In genomic region chr2:177212895-177213856, GRCh38 we compare ENCODE assay signal across 1 cellular context.
TF ChIP-seq lines count a peak whose summit lies in the region.

No MANE protein-coding gene starts in this region.

TF ChIP-seq in K562, 482 proteins besides CTCF, POLR2A, EP300 and RAD21 (continued from another document and continues in another):
- TF ChIP-seq CHAMP1 (IDR thresholded peaks at IDR 0.05) (no peak), SRSF7 (optimal IDR thresholded peaks at IDR 0.05; ENCODE audit: low read depth, low read length) (no peak), DIDO1 (tag; IDR thresholded peaks at IDR 0.05; ENCODE audit: low read depth) (no peak), YBX1 (IDR thresholded peaks at IDR 0.05) (no peak), ARHGAP35 (IDR thresholded peaks at IDR 0.05; ENCODE audit: partially characterized antibody) (no peak), BRD9 (IDR thresholded peaks at IDR 0.05; ENCODE audit: low read depth, partially characterized antibody) (no peak), NCOA1 (IDR thresholded peaks at IDR 0.05; ENCODE audit: low read depth) (no peak), FOXJ3 (CRISPR knock-in tag; IDR thresholded peaks at IDR 0.05) (no peak), MXI1 (IDR thresholded peaks at IDR 0.05; ENCODE audit: low read depth, low read length) (peak; percentile 46; the same call in 1 of the 2 replicates), GABPA (tag; conservative IDR thresholded peaks at IDR 0.05; ENCODE audit: low read depth) (peak; percentile 90), ZSCAN32 (CRISPR knock-in tag; IDR thresholded peaks at IDR 0.05) (no peak; the same call in 1 of the 2 replicates), CEBPG (CRISPR knock-in tag; IDR thresholded peaks at IDR 0.05) (peak; percentile 84), CEBPG (tag; conservative IDR thresholded peaks at IDR 0.05 in 1 of 2, IDR thresholded peaks at IDR 0.05 in 1 of 2) (peak; percentile 81 to 82), JUNB (CRISPR knock-in tag; conservative IDR thresholded peaks at IDR 0.05) (no peak), ZMIZ1 (IDR thresholded peaks at IDR 0.05; ENCODE audit: low read depth in 2 of 2, low read length in 2 of 2) (no peak), ZNF134 (CRISPR knock-in tag; conservative IDR thresholded peaks at IDR 0.05) (no peak), NFIX (CRISPR knock-in tag; IDR thresholded peaks at IDR 0.05; ENCODE audit: low read depth) (no peak), ZFP1 (CRISPR knock-in tag; IDR thresholded peaks at IDR 0.05) (no peak), KAT2B (IDR thresholded peaks at IDR 0.05; ENCODE audit: low read depth, low read length) (no peak), ZNF644 (tag; IDR thresholded peaks at IDR 0.05; ENCODE audit: low read depth) (peak; percentile 88), TAF15 (IDR thresholded peaks at IDR 0.05; ENCODE audit: low read depth, low read length) (no peak), ZNF655 (CRISPR knock-in tag; IDR thresholded peaks at IDR 0.05) (no peak), SREBF2 (CRISPR knock-in tag; IDR thresholded peaks at IDR 0.05) (no peak), SRSF3 (IDR thresholded peaks at IDR 0.05; ENCODE audit: insufficient read depth, low read length) (no peak), FOXM1 (IDR thresholded peaks at IDR 0.05; ENCODE audit: low read depth) (no peak), FOXM1 (CRISPR knock-in tag; IDR thresholded peaks at IDR 0.05; ENCODE audit: low read depth) (no peak), SMARCE1 (IDR thresholded peaks at IDR 0.05) (no peak), SLC30A9 (CRISPR knock-in tag; IDR thresholded peaks at IDR 0.05) (no peak), ZNF699 (CRISPR knock-in tag; IDR thresholded peaks at IDR 0.05; ENCODE audit: insufficient replicate concordance) (no peak), TCF7 (IDR thresholded peaks at IDR 0.05; ENCODE audit: borderline replicate concordance) (peak; percentile 76; the same call in 1 of the 2 replicates), C11orf30 (IDR thresholded peaks at IDR 0.05; ENCODE audit: low read depth) (no peak; the same call in 1 of the 2 replicates), CBX1 (IDR thresholded peaks at IDR 0.05; ENCODE audit: low read depth) (peak; percentile 46; the same call in 1 of the 2 replicates), THRA (IDR thresholded peaks at IDR 0.05) (no peak), ATF7 (IDR thresholded peaks at IDR 0.05) (no peak), IRF2 (CRISPR knock-in tag; IDR thresholded peaks at IDR 0.05) (no peak), HES1 (IDR thresholded peaks at IDR 0.05; ENCODE audit: low read depth) (no peak), PCBP1 (IDR thresholded peaks at IDR 0.05; ENCODE audit: low read depth, low read length, poor library complexity, severe bottlenecking) (peak; percentile 99), KLF6 (CRISPR knock-in tag; IDR thresholded peaks at IDR 0.05; ENCODE audit: borderline replicate concordance) (0 out of 2 replicates have a peak, but pooled peaks have one; percentile 16), RBBP5 (IDR thresholded peaks at IDR 0.05; ENCODE audit: borderline replicate concordance, insufficient read depth, low read length, poor library complexity, severe bottlenecking) (peak; percentile 92), RNF2 (IDR thresholded peaks at IDR 0.05) (peak; percentile 81), U2AF1 (optimal IDR thresholded peaks at IDR 0.05; ENCODE audit: low read depth, low read length) (peak; percentile 74), MED1 (CRISPR knock-in tag; IDR thresholded peaks at IDR 0.05; ENCODE audit: borderline replicate concordance) (no peak), CSDE1 (IDR thresholded peaks at IDR 0.05) (no peak), NUFIP1 (IDR thresholded peaks at IDR 0.05; ENCODE audit: partially characterized antibody) (no peak), STAT5A (IDR thresholded peaks at IDR 0.05; ENCODE audit: borderline replicate concordance, low read length) (no peak)
- TF ChIP-seq, protein P1, sequence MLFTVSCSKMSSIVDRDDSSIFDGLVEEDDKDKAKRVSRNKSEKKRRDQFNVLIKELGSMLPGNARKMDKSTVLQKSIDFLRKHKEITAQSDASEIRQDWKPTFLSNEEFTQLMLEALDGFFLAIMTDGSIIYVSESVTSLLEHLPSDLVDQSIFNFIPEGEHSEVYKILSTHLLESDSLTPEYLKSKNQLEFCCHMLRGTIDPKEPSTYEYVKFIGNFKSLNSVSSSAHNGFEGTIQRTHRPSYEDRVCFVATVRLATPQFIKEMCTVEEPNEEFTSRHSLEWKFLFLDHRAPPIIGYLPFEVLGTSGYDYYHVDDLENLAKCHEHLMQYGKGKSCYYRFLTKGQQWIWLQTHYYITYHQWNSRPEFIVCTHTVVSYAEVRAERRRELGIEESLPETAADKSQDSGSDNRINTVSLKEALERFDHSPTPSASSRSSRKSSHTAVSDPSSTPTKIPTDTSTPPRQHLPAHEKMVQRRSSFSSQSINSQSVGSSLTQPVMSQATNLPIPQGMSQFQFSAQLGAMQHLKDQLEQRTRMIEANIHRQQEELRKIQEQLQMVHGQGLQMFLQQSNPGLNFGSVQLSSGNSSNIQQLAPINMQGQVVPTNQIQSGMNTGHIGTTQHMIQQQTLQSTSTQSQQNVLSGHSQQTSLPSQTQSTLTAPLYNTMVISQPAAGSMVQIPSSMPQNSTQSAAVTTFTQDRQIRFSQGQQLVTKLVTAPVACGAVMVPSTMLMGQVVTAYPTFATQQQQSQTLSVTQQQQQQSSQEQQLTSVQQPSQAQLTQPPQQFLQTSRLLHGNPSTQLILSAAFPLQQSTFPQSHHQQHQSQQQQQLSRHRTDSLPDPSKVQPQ (CRISPR knock-in tag; IDR thresholded peaks at IDR 0.05; ENCODE audit: borderline replicate concordance) = no peak
- TF ChIP-seq, protein P2, sequence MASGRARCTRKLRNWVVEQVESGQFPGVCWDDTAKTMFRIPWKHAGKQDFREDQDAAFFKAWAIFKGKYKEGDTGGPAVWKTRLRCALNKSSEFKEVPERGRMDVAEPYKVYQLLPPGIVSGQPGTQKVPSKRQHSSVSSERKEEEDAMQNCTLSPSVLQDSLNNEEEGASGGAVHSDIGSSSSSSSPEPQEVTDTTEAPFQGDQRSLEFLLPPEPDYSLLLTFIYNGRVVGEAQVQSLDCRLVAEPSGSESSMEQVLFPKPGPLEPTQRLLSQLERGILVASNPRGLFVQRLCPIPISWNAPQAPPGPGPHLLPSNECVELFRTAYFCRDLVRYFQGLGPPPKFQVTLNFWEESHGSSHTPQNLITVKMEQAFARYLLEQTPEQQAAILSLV (tag; IDR thresholded peaks at IDR 0.05) = no peak
- TF ChIP-seq, protein P3, sequence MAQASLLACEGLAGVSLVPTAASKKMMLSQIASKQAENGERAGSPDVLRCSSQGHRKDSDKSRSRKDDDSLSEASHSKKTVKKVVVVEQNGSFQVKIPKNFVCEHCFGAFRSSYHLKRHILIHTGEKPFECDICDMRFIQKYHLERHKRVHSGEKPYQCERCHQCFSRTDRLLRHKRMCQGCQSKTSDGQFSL (CRISPR knock-in tag; IDR thresholded peaks at IDR 0.05) = no peak
- TF ChIP-seq, protein P3 (tag; IDR thresholded peaks at IDR 0.05) = no peak; a peak in 1 of 4 replicates
- TF ChIP-seq, protein P4, sequence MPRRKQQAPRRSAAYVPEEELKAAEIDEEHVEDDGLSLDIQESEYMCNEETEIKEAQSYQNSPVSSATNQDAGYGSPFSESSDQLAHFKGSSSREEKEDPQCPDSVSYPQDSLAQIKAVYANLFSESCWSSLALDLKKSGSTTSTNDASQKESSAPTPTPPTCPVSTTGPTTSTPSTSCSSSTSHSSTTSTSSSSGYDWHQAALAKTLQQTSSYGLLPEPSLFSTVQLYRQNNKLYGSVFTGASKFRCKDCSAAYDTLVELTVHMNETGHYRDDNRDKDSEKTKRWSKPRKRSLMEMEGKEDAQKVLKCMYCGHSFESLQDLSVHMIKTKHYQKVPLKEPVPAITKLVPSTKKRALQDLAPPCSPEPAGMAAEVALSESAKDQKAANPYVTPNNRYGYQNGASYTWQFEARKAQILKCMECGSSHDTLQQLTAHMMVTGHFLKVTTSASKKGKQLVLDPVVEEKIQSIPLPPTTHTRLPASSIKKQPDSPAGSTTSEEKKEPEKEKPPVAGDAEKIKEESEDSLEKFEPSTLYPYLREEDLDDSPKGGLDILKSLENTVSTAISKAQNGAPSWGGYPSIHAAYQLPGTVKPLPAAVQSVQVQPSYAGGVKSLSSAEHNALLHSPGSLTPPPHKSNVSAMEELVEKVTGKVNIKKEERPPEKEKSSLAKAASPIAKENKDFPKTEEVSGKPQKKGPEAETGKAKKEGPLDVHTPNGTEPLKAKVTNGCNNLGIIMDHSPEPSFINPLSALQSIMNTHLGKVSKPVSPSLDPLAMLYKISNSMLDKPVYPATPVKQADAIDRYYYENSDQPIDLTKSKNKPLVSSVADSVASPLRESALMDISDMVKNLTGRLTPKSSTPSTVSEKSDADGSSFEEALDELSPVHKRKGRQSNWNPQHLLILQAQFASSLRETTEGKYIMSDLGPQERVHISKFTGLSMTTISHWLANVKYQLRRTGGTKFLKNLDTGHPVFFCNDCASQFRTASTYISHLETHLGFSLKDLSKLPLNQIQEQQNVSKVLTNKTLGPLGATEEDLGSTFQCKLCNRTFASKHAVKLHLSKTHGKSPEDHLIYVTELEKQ (CRISPR knock-in tag; IDR thresholded peaks at IDR 0.05) = no peak
- TF ChIP-seq, protein P5, sequence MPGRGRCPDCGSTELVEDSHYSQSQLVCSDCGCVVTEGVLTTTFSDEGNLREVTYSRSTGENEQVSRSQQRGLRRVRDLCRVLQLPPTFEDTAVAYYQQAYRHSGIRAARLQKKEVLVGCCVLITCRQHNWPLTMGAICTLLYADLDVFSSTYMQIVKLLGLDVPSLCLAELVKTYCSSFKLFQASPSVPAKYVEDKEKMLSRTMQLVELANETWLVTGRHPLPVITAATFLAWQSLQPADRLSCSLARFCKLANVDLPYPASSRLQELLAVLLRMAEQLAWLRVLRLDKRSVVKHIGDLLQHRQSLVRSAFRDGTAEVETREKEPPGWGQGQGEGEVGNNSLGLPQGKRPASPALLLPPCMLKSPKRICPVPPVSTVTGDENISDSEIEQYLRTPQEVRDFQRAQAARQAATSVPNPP (IDR thresholded peaks at IDR 0.05; ENCODE audit: borderline replicate concordance, insufficient read depth, insufficient read length) = no peak
